10 cellular contexts compared by ENCODE assay signal in the genomic region with DNA sequence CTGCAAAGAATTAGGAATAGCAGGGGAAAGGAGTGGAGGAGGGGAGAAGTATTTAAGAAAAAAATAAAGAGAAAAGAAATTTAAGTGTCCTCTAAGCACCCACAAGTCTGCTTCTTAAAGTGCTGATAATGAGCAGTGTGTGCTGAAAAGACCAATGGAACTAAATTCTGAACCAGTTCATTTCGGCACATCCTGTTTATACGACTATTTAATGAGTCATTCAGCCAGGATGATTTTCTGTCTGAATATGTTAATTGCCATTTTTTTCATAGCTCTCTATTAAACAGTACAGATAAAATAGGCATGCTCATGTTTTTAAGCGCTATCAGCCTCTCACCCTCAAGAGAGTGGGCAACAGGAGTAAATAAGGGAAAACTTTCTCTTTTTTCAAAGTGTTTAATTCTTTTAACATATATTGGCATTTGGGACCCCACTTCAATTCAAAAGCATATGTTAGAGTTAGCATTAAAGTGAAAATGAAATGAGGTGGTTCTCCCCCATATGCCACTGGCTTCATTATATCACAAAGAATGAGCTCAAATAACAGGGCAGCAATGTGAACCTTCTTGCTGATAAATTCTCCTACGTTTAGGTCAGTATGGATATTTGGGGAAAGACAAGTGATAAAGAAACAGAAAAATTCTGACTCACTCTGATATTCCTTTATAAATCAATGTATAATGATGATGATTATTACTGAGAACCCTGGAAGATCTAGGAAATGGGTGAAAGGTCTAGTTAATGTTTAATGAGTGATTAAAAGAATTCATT.
A peak's percentile ranks its signal among the peaks of the same experiment; 100 is the strongest.
DNase-seq lines count a peak whose midpoint lies in the region; ATAC-seq and TF ChIP-seq lines count a peak whose summit lies in the region.
"Had no signal": no experiment of that assay in that cellular context is flagged by ENCODE, and none has a peak within 500 bp of the region (broad histone marks: within the 10 kb centered on the region; RNA-seq: fewer than 3 reads in every experiment).

No MANE protein-coding gene starts in this region.

- TF ChIP-seq POLR2A in sigmoid colon (IDR thresholded peaks at IDR 0.05): no peak

- DNase-seq in EL (peak; percentile 81), SJSA1 (ENCODE audit: low read depth in 1 of 2, low spot score in 2 of 2) (peak in 1 of 2 experiments; percentile 83), fibroblast of villous mesenchyme (ENCODE audit: low read depth) (peak; percentile 90), sigmoid colon (no peak), GM20000 (ENCODE audit: low spot score) (no peak), medulla oblongata (ENCODE audit: extremely low spot score) (no peak), T-cell (no peak)
- DNase-seq in CD4-positive, alpha-beta memory T cell: no peak
- DNase-seq: activated gamma-delta T cell, retina had no signal

- no peak overlapping the region for H3K27ac Mint-ChIP-seq in T-cell
- no peak overlapping the region for H3K27ac Mint-ChIP-seq in CD4-positive, alpha-beta memory T cell

- intact Hi-C loops in sigmoid colon (cut with DNase I): no loop called here
- intact Hi-C loops in CD4-positive, alpha-beta memory T cell (cut with micrococcal nuclease): no loop called here

- H3K4me3 ChIP-seq in SJSA1 (peak overlapping the region; percentile 5), fibroblast of villous mesenchyme (ENCODE audit: low read depth, low read length) (peak overlapping the region; percentile 24), sigmoid colon (no peak overlapping the region)
- H3K4me3 ChIP-seq in CD4-positive, alpha-beta memory T cell (ENCODE audit: low read length in 2 of 2): no peak overlapping the region

- WGBS in sigmoid colon, 2 donors: 49 to 57% methylated on average over 4 of the region's 4 CpGs

- H3K4me1 ChIP-seq in SJSA1 (replicated peaks) (peaks cover 53% of the 10 kb centered on the region), sigmoid colon (peaks cover 0 to 32% (median 21%) of the 10 kb centered on the region in 4 donors)
- no peaks in the 10 kb centered on the region for H3K4me1 ChIP-seq in CD4-positive, alpha-beta memory T cell (ENCODE audit: insufficient read depth, low read length)

- H3K27me3 Mint-ChIP-seq in T-cell: peaks cover 0 to 9% of the 10 kb centered on the region in 2 donors
- peaks cover 0 to 5% of the 10 kb centered on the region in 2 donors for H3K27me3 Mint-ChIP-seq in CD4-positive, alpha-beta memory T cell

- no peak for ATAC-seq in T-cell (replicated peaks in 1 of 4)

- H3K9me3 Mint-ChIP-seq in T-cell: peaks cover 0 to 3% (median 0%) of the 10 kb centered on the region in 3 donors
- no peaks in the 10 kb centered on the region for H3K9me3 Mint-ChIP-seq in CD4-positive, alpha-beta memory T cell

- CTCF ChIA-PET in T-cell (lab: Charles Lee): interaction anchor here (0.6 kb wide), 2 partner anchors 29 to 241 kb away, joined by 3 read pairs; no protein-coding TSS in a partner anchor
- CTCF ChIA-PET in CD4-positive, alpha-beta memory T cell (lab: Charles Lee; ENCODE audit: partially characterized antibody): no interaction called here

- H3K27ac ChIP-seq in SJSA1: peak overlapping the region; percentile 53
- peak overlapping the region in 3 of 4 donors; percentile 34 to 53 (median 39) for H3K27ac ChIP-seq in sigmoid colon
- H3K27ac ChIP-seq in CD4-positive, alpha-beta memory T cell (ENCODE audit: low read depth, low read length): no peak overlapping the region

- H3K36me3 Mint-ChIP-seq in T-cell: no peaks in the 10 kb centered on the region
- H3K36me3 Mint-ChIP-seq in CD4-positive, alpha-beta memory T cell: no peaks in the 10 kb centered on the region

- H3K4me3 Mint-ChIP-seq in T-cell: no peak overlapping the region
- no peak overlapping the region for H3K4me3 Mint-ChIP-seq in CD4-positive, alpha-beta memory T cell

- TF ChIP-seq EP300 in sigmoid colon (IDR thresholded peaks at IDR 0.05): no peak

- H3K36me3 ChIP-seq in SJSA1 (no peaks in the 10 kb centered on the region), sigmoid colon (no peaks in the 10 kb centered on the region)
- no peaks in the 10 kb centered on the region for H3K36me3 ChIP-seq in CD4-positive, alpha-beta memory T cell (ENCODE audit: insufficient read depth, low read length)

- H3K9me3 ChIP-seq in SJSA1 (replicated peaks): no peaks in the 10 kb centered on the region
- no peaks in the 10 kb centered on the region for H3K9me3 ChIP-seq in sigmoid colon
- no peaks in the 10 kb centered on the region for H3K9me3 ChIP-seq in CD4-positive, alpha-beta memory T cell (ENCODE audit: control insufficient read depth in 1 of 2, low read length in 2 of 2)

- H3K4me1 Mint-ChIP-seq in T-cell: no peaks in the 10 kb centered on the region
- no peaks in the 10 kb centered on the region for H3K4me1 Mint-ChIP-seq in CD4-positive, alpha-beta memory T cell

- H3K27me3 ChIP-seq in SJSA1 (replicated peaks) (no peaks in the 10 kb centered on the region), sigmoid colon (no peaks in the 10 kb centered on the region)
- H3K27me3 ChIP-seq in CD4-positive, alpha-beta memory T cell (ENCODE audit: insufficient read depth, low read length): no peaks in the 10 kb centered on the region

- TF ChIP-seq CTCF in fibroblast of villous mesenchyme (IDR thresholded peaks at IDR 0.05; ENCODE audit: insufficient read depth, low read depth, low read length): no peak
- no peak for TF ChIP-seq CTCF in sigmoid colon (IDR thresholded peaks at IDR 0.05)
- no peak for TF ChIP-seq CTCF in GM20000 (IDR thresholded peaks at IDR 0.05; ENCODE audit: extremely low read depth, missing control alignments)

- POLR2A ChIA-PET in T-cell (lab: Charles Lee): interaction anchor here in 1 of 2 donors (0.7 kb wide), 1 partner anchor 13 kb away, joined by 3 read pairs; no protein-coding TSS in a partner anchor
- POLR2A ChIA-PET in CD4-positive, alpha-beta memory T cell (lab: Charles Lee; ENCODE audit: partially characterized antibody): no interaction called here

Comparison
In these comparisons a context has a peak if more than half of its experiments do, and no peak if none do; other contexts are left out.
1. DNase-seq: peak in EL (single experiment) and fibroblast of villous mesenchyme (single experiment); none in sigmoid colon (single experiment), GM20000 (single experiment), medulla oblongata (single experiment), T-cell (0 of 34) and CD4-positive, alpha-beta memory T cell (0 of 5).
2. H3K4me3 ChIP-seq: peak in SJSA1 (single experiment) and fibroblast of villous mesenchyme (single experiment); none in sigmoid colon (0 of 4) and CD4-positive, alpha-beta memory T cell (0 of 2).